Comparison of ENCODE assay signal across 13 cellular contexts in the genomic region with DNA sequence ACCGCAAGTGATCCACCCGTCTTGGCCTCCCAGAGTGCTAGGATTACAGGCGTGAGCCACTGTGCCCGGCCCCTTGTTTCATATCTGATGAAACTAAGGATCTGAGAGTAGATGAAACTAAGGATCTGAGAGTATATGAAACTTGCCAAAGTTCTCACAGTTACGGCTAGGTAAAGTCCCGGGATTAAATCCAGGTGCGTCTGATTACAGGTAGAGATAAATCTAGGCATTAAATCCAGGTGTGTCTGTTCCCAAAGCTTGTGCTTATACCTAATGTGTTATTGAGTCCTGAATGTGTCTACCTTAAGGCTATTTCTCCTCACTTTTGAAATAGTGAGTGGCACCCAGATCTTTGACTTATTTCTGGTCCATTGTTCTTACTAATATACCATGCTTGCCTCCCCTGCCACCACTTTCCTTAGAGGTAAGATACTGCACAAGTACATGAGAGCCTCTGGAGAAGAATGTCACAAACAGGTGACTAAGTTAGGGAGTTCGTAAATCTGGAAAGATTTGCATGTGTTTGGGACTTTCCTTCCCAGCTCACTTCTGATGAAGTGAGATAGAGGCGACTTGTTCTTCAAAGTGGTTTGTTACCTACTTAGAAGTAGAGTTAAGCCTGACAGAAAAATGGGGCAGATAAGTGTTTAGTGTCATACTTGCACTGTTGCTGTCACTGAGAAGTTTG.
"Had no signal": no experiment of that assay in that cellular context is flagged by ENCODE, and none has a peak within 500 bp of the region (broad histone marks: within the 10 kb centered on the region; RNA-seq: fewer than 3 reads in every experiment).

No MANE protein-coding gene starts in this region.

- H3K4me3 Mint-ChIP-seq: activated CD8-positive, alpha-beta T cell treated with anti-CD3 and anti-CD28 coated beads, Interleukin-2, amount 10 ng/mL, durations not matched to agents 7 days and 5 days; brain; central memory CD8-positive, alpha-beta T cell; neural crest cell had no signal

- DNase-seq: activated CD4-positive, CD25-positive, alpha-beta regulatory T cell treated with anti-CD3 and anti-CD28 coated beads, Interleukin-2, amount 50 U/mL, for 72 hours; activated CD8-positive, alpha-beta memory T cell treated with anti-CD3 and anti-CD28 coated beads, Interleukin-2, amount 50 U/mL, for 4 hours; activated CD8-positive, alpha-beta T cell treated with anti-CD3 and anti-CD28 coated beads, Interleukin-2, amount 10 ng/mL, durations not matched to agents 7 days and 5 days; activated naive CD4-positive, alpha-beta T cell treated with anti-CD3 and anti-CD28 coated beads, Interleukin-2, amount 50 U/mL, for 16 hours; amniotic stem cell; stimulated activated CD4-positive, alpha-beta T cell treated with anti-CD3 and anti-CD28 coated beads, Interleukin-1b, Interleukin-23, amount 100 ng/mL, for 48 hours; T-helper 9 cell had no signal

- H3K27ac ChIP-seq: coronary artery, esophagus muscularis mucosa had no signal

- H3K9me3 Mint-ChIP-seq: central memory CD8-positive, alpha-beta T cell had no signal

- H3K27me3 Mint-ChIP-seq: brain; central memory CD8-positive, alpha-beta T cell had no signal

- H3K9me3 ChIP-seq: esophagus muscularis mucosa had no signal

- ATAC-seq: activated CD8-positive, alpha-beta T cell treated with anti-CD3 and anti-CD28 coated beads, Interleukin-2, amount 10 ng/mL, durations not matched to agents 7 days and 5 days had no signal

- H3K27ac Mint-ChIP-seq: activated CD8-positive, alpha-beta T cell treated with anti-CD3 and anti-CD28 coated beads, Interleukin-2, amount 10 ng/mL, durations not matched to agents 7 days and 5 days; brain had no signal

- H3K27me3 ChIP-seq: esophagus muscularis mucosa had no signal

- H3K4me1 Mint-ChIP-seq: central memory CD8-positive, alpha-beta T cell; neural crest cell had no signal

- H3K4me3 ChIP-seq: coronary artery, esophagus muscularis mucosa, lung had no signal
